Comparison of ENCODE assay signal across 2 cellular contexts in the genomic region with DNA sequence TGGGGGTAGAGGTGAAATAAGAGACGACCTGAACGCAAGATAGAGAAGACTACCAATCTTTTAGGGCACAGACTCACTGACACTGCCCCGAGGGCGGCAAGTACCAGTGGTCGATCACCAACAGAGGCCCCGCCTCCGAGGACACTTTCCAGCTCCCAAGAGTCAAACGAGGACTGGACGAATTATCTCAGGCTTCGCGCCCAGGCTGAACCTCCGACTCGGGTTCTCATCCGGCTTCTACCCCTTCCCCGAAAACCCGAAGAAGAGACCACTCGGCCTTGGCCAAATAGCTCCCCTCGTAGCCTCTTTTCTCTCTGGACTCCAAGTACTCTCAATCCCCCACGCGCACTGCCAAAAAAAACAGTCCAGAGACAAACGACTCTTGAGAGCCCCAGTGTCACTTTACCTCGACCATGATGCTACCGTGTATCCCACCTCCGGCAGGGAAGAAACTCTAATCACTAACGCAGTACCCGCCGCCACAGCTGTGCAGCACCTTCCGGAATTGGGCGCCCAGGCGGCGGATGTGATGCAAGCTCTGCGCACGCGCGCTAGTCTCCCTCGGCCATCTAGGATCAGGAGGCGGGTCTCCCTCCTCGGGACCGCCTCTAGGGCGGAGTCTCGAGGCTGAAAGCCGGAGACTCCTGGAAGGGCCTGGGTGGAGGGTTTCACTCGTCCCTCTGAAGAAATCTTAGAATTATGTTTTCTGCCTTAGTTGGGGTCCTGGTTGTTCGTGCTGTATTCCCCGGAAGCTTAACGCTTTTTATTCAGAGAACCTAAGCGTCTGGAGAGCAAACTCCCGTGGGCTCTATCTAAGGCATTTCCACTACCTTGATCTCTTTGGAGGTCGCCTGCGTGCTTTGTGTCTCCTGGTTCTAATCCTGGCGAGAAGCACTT.
TF ChIP-seq lines count a peak whose summit lies in the region.

A gene (minus strand): TSS at position 507 of the 897 bp plus-strand sequence. CDS start 92 bp downstream, at position 415.

TF ChIP-seq in IMR-90, 13 proteins besides CTCF, POLR2A, EP300 and RAD21:
- no peak for TF ChIP-seq BHLHE40 (IDR thresholded peaks at IDR 0.05; ENCODE audit: low read depth, low read length)
- peak; percentile 94 for TF ChIP-seq CEBPB (IDR thresholded peaks at IDR 0.05; ENCODE audit: low read depth, low read length)
- no peak for TF ChIP-seq NFE2L2 (IDR thresholded peaks at IDR 0.05; ENCODE audit: low read depth, low read length)
- TF ChIP-seq, protein P1, sequence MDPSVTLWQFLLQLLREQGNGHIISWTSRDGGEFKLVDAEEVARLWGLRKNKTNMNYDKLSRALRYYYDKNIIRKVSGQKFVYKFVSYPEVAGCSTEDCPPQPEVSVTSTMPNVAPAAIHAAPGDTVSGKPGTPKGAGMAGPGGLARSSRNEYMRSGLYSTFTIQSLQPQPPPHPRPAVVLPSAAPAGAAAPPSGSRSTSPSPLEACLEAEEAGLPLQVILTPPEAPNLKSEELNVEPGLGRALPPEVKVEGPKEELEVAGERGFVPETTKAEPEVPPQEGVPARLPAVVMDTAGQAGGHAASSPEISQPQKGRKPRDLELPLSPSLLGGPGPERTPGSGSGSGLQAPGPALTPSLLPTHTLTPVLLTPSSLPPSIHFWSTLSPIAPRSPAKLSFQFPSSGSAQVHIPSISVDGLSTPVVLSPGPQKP (IDR thresholded peaks at IDR 0.05; ENCODE audit: borderline replicate concordance, low read depth, low read length): no peak
- TF ChIP-seq RCOR1 (IDR thresholded peaks at IDR 0.05; ENCODE audit: insufficient replicate concordance, low read length): no peak
- no peak for TF ChIP-seq SMC3 (IDR thresholded peaks at IDR 0.05; ENCODE audit: low read depth, low read length)
- no peak for TF ChIP-seq CHD1 (IDR thresholded peaks at IDR 0.05; ENCODE audit: low read depth, low read length)
- no peak for TF ChIP-seq FOS (IDR thresholded peaks at IDR 0.05; ENCODE audit: low read depth, low read length)
- TF ChIP-seq MXI1 (IDR thresholded peaks at IDR 0.05; ENCODE audit: borderline replicate concordance, low read depth, low read length): 0 out of 2 replicates have a peak, but pooled peaks have one; percentile 33
- TF ChIP-seq, protein P2, sequence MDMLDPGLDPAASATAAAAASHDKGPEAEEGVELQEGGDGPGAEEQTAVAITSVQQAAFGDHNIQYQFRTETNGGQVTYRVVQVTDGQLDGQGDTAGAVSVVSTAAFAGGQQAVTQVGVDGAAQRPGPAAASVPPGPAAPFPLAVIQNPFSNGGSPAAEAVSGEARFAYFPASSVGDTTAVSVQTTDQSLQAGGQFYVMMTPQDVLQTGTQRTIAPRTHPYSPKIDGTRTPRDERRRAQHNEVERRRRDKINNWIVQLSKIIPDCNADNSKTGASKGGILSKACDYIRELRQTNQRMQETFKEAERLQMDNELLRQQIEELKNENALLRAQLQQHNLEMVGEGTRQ (IDR thresholded peaks at IDR 0.05; ENCODE audit: low read depth, low read length): no peak
- peak; percentile 20; the same call in 1 of the 2 replicates for TF ChIP-seq MAZ (IDR thresholded peaks at IDR 0.05; ENCODE audit: borderline replicate concordance, low read depth, low read length)
- no peak for TF ChIP-seq RFX5 (IDR thresholded peaks at IDR 0.05; ENCODE audit: low read depth, low read length)
- no peak for TF ChIP-seq MAFK (IDR thresholded peaks at IDR 0.05; ENCODE audit: low read depth, low read length)

TF ChIP-seq in endothelial cell of umbilical vein, 7 proteins besides CTCF, POLR2A, EP300 and RAD21:
- TF ChIP-seq GATA2 (IDR thresholded peaks at IDR 0.05; ENCODE audit: insufficient read depth, insufficient read length, low read depth, low read length) (no peak), POLR2AphosphoS5 (IDR thresholded peaks at IDR 0.05; ENCODE audit: insufficient read depth, low read depth, low read length) (peak; percentile 89)
- TF ChIP-seq, protein P3, sequence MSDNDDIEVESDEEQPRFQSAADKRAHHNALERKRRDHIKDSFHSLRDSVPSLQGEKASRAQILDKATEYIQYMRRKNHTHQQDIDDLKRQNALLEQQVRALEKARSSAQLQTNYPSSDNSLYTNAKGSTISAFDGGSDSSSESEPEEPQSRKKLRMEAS (IDR thresholded peaks at IDR 0.05; ENCODE audit: insufficient read depth, insufficient read length): no peak
